ENCODE assay signal across 1 cellular context in the genomic region with DNA sequence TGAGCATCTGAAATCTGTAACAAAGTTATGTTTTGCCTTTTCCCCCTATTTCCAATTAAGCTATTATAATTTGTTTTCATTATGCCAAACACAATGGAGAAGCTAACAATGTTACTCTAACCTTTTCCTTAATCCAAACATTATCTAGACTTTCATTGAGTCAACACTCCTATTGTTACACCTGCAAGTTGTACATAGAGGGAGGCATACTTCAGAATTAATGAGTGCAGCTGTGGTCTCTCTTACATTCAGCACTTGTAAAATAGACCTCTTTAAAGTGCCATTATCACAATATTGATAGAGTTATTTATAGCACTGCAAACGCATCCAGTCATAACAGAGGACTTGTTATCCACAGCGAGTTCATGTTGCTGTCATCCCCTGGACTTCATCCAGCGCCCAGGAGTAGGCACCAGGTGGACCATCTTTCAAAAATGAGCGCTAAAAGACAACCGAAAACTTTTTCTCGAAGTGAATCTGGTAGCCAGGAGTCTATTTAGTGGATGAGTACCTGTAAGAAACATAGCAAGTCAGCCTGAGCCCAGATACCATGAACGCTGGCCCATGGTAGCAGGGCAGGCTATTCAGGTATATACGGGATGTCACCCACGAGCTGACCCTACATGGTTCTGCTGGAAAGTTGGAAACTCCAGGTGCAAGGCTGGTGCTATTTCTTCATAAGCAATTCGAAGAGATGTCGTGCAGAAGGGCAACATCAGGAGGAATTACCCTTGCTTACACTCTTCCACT.
A peak's percentile ranks its signal among the peaks of the same experiment; 100 is the strongest.
TF ChIP-seq lines count a peak whose summit lies in the region.

No MANE protein-coding gene starts in this region.

TF ChIP-seq in HEK293, 187 proteins besides CTCF, POLR2A, EP300 and RAD21 (continued from another document and continues in another):
- TF ChIP-seq, protein P1, sequence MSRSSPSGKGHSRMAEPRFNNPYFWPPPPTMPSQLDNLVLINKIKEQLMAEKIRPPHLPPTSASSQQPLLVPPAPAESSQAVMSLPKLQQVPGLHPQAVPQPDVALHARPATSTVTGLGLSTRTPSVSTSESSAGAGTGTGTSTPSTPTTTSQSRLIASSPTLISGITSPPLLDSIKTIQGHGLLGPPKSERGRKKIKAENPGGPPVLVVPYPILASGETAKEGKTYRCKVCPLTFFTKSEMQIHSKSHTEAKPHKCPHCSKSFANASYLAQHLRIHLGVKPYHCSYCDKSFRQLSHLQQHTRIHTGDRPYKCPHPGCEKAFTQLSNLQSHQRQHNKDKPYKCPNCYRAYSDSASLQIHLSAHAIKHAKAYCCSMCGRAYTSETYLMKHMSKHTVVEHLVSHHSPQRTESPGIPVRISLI (tag by site-specific recombination; IDR thresholded peaks at IDR 0.05), result no peak
- no peak for TF ChIP-seq ZNF501 (tag by site-specific recombination; IDR thresholded peaks at IDR 0.05)
- TF ChIP-seq, protein P2, sequence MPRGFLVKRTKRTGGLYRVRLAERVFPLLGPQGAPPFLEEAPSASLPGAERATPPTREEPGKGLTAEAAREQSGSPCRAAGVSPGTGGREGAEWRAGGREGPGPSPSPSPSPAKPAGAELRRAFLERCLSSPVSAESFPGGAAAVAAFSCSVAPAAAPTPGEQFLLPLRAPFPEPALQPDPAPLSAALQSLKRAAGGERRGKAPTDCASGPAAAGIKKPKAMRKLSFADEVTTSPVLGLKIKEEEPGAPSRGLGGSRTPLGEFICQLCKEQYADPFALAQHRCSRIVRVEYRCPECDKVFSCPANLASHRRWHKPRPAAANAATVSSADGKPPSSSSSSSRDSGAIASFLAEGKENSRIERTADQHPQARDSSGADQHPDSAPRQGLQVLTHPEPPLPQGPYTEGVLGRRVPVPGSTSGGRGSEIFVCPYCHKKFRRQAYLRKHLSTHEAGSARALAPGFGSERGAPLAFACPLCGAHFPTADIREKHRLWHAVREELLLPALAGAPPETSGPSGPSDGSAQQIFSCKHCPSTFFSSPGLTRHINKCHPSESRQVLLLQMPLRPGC (tag by site-specific recombination; IDR thresholded peaks at IDR 0.05), result 0 out of 2 replicates have a peak, but pooled peaks have one; percentile 27
- TF ChIP-seq ZNF112 (tag by site-specific recombination; IDR thresholded peaks at IDR 0.05), result no peak
- TF ChIP-seq ZNF146 (tag by site-specific recombination; IDR thresholded peaks at IDR 0.05), result no peak
- peak; percentile 58; the same call in 1 of the 2 replicates for TF ChIP-seq SCRT1 (tag by site-specific recombination; IDR thresholded peaks at IDR 0.05; ENCODE audit: borderline replicate concordance)
- TF ChIP-seq, protein P3, sequence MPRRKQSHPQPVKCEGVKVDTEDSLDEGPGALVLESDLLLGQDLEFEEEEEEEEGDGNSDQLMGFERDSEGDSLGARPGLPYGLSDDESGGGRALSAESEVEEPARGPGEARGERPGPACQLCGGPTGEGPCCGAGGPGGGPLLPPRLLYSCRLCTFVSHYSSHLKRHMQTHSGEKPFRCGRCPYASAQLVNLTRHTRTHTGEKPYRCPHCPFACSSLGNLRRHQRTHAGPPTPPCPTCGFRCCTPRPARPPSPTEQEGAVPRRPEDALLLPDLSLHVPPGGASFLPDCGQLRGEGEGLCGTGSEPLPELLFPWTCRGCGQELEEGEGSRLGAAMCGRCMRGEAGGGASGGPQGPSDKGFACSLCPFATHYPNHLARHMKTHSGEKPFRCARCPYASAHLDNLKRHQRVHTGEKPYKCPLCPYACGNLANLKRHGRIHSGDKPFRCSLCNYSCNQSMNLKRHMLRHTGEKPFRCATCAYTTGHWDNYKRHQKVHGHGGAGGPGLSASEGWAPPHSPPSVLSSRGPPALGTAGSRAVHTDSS (tag by site-specific recombination; IDR thresholded peaks at IDR 0.05), result no peak
- no peak for TF ChIP-seq ZBTB8A (tag by site-specific recombination; IDR thresholded peaks at IDR 0.05)
- no peak for TF ChIP-seq ZNF169 (tag by site-specific recombination; IDR thresholded peaks at IDR 0.05)
- no peak for TF ChIP-seq ZNF214 (tag by site-specific recombination; IDR thresholded peaks at IDR 0.05; ENCODE audit: borderline replicate concordance)
- no peak for TF ChIP-seq ZNF37A (tag by site-specific recombination; IDR thresholded peaks at IDR 0.05)
- no peak for TF ChIP-seq BCL11A (tag by site-specific recombination; IDR thresholded peaks at IDR 0.05; ENCODE audit: low read depth)
- no peak for TF ChIP-seq KLF1 (tag by site-specific recombination; IDR thresholded peaks at IDR 0.05)
- no peak for TF ChIP-seq ZBTB7A (tag by site-specific recombination; IDR thresholded peaks at IDR 0.05; ENCODE audit: low read depth)
- TF ChIP-seq, protein P4, sequence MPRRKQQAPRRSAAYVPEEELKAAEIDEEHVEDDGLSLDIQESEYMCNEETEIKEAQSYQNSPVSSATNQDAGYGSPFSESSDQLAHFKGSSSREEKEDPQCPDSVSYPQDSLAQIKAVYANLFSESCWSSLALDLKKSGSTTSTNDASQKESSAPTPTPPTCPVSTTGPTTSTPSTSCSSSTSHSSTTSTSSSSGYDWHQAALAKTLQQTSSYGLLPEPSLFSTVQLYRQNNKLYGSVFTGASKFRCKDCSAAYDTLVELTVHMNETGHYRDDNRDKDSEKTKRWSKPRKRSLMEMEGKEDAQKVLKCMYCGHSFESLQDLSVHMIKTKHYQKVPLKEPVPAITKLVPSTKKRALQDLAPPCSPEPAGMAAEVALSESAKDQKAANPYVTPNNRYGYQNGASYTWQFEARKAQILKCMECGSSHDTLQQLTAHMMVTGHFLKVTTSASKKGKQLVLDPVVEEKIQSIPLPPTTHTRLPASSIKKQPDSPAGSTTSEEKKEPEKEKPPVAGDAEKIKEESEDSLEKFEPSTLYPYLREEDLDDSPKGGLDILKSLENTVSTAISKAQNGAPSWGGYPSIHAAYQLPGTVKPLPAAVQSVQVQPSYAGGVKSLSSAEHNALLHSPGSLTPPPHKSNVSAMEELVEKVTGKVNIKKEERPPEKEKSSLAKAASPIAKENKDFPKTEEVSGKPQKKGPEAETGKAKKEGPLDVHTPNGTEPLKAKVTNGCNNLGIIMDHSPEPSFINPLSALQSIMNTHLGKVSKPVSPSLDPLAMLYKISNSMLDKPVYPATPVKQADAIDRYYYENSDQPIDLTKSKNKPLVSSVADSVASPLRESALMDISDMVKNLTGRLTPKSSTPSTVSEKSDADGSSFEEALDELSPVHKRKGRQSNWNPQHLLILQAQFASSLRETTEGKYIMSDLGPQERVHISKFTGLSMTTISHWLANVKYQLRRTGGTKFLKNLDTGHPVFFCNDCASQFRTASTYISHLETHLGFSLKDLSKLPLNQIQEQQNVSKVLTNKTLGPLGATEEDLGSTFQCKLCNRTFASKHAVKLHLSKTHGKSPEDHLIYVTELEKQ (tag by site-specific recombination; IDR thresholded peaks at IDR 0.05; ENCODE audit: borderline replicate concordance), result no peak
- TF ChIP-seq, protein P5, sequence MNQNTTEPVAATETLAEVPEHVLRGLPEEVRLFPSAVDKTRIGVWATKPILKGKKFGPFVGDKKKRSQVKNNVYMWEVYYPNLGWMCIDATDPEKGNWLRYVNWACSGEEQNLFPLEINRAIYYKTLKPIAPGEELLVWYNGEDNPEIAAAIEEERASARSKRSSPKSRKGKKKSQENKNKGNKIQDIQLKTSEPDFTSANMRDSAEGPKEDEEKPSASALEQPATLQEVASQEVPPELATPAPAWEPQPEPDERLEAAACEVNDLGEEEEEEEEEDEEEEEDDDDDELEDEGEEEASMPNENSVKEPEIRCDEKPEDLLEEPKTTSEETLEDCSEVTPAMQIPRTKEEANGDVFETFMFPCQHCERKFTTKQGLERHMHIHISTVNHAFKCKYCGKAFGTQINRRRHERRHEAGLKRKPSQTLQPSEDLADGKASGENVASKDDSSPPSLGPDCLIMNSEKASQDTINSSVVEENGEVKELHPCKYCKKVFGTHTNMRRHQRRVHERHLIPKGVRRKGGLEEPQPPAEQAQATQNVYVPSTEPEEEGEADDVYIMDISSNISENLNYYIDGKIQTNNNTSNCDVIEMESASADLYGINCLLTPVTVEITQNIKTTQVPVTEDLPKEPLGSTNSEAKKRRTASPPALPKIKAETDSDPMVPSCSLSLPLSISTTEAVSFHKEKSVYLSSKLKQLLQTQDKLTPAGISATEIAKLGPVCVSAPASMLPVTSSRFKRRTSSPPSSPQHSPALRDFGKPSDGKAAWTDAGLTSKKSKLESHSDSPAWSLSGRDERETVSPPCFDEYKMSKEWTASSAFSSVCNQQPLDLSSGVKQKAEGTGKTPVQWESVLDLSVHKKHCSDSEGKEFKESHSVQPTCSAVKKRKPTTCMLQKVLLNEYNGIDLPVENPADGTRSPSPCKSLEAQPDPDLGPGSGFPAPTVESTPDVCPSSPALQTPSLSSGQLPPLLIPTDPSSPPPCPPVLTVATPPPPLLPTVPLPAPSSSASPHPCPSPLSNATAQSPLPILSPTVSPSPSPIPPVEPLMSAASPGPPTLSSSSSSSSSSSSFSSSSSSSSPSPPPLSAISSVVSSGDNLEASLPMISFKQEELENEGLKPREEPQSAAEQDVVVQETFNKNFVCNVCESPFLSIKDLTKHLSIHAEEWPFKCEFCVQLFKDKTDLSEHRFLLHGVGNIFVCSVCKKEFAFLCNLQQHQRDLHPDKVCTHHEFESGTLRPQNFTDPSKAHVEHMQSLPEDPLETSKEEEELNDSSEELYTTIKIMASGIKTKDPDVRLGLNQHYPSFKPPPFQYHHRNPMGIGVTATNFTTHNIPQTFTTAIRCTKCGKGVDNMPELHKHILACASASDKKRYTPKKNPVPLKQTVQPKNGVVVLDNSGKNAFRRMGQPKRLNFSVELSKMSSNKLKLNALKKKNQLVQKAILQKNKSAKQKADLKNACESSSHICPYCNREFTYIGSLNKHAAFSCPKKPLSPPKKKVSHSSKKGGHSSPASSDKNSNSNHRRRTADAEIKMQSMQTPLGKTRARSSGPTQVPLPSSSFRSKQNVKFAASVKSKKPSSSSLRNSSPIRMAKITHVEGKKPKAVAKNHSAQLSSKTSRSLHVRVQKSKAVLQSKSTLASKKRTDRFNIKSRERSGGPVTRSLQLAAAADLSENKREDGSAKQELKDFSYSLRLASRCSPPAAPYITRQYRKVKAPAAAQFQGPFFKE (tag by site-specific recombination; IDR thresholded peaks at IDR 0.05; ENCODE audit: borderline replicate concordance), result no peak
- no peak for TF ChIP-seq ZNF19 (tag by site-specific recombination; IDR thresholded peaks at IDR 0.05; ENCODE audit: low read depth)
- TF ChIP-seq, protein P6, sequence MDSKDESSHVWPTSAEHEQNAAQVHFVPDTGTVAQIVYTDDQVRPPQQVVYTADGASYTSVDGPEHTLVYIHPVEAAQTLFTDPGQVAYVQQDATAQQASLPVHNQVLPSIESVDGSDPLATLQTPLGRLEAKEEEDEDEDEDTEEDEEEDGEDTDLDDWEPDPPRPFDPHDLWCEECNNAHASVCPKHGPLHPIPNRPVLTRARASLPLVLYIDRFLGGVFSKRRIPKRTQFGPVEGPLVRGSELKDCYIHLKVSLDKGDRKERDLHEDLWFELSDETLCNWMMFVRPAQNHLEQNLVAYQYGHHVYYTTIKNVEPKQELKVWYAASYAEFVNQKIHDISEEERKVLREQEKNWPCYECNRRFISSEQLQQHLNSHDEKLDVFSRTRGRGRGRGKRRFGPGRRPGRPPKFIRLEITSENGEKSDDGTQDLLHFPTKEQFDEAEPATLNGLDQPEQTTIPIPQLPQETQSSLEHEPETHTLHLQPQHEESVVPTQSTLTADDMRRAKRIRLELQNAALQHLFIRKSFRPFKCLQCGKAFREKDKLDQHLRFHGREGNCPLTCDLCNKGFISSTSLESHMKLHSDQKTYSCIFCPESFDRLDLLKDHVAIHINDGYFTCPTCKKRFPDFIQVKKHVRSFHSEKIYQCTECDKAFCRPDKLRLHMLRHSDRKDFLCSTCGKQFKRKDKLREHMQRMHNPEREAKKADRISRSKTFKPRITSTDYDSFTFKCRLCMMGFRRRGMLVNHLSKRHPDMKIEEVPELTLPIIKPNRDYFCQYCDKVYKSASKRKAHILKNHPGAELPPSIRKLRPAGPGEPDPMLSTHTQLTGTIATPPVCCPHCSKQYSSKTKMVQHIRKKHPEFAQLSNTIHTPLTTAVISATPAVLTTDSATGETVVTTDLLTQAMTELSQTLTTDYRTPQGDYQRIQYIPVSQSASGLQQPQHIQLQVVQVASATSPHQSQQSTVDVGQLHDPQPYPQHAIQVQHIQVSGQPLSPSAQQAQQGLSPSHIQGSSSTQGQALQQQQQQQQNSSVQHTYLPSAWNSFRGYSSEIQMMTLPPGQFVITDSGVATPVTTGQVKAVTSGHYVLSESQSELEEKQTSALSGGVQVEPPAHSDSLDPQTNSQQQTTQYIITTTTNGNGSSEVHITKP (tag by site-specific recombination; IDR thresholded peaks at IDR 0.05), result peak; percentile 92
- TF ChIP-seq, protein P7, sequence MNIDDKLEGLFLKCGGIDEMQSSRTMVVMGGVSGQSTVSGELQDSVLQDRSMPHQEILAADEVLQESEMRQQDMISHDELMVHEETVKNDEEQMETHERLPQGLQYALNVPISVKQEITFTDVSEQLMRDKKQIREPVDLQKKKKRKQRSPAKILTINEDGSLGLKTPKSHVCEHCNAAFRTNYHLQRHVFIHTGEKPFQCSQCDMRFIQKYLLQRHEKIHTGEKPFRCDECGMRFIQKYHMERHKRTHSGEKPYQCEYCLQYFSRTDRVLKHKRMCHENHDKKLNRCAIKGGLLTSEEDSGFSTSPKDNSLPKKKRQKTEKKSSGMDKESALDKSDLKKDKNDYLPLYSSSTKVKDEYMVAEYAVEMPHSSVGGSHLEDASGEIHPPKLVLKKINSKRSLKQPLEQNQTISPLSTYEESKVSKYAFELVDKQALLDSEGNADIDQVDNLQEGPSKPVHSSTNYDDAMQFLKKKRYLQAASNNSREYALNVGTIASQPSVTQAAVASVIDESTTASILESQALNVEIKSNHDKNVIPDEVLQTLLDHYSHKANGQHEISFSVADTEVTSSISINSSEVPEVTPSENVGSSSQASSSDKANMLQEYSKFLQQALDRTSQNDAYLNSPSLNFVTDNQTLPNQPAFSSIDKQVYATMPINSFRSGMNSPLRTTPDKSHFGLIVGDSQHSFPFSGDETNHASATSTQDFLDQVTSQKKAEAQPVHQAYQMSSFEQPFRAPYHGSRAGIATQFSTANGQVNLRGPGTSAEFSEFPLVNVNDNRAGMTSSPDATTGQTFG (tag by site-specific recombination; IDR thresholded peaks at IDR 0.05; ENCODE audit: borderline replicate concordance), result no peak
- no peak for TF ChIP-seq ZNF623 (tag by site-specific recombination; IDR thresholded peaks at IDR 0.05)
- peak; percentile 73; the same call in 1 of the 2 replicates for TF ChIP-seq OVOL3 (tag by site-specific recombination; IDR thresholded peaks at IDR 0.05)
- no peak for TF ChIP-seq REPIN1 (tag by site-specific recombination; IDR thresholded peaks at IDR 0.05; ENCODE audit: low read depth)
- TF ChIP-seq HOXC10 (CRISPR knock-in tag; IDR thresholded peaks at IDR 0.05), result no peak
- no peak for TF ChIP-seq GLI4 (tag by site-specific recombination; IDR thresholded peaks at IDR 0.05)
- TF ChIP-seq SALL2 (tag by site-specific recombination; IDR thresholded peaks at IDR 0.05; ENCODE audit: borderline replicate concordance), result no peak
- TF ChIP-seq ZNF335 (tag by site-specific recombination; conservative IDR thresholded peaks at IDR 0.05), result no peak
- no peak for TF ChIP-seq ZNF266 (tag by site-specific recombination; IDR thresholded peaks at IDR 0.05; ENCODE audit: low read depth)
- TF ChIP-seq GLIS1 (tag by site-specific recombination; IDR thresholded peaks at IDR 0.05), result peak; percentile 91
- TF ChIP-seq WT1 (tag by site-specific recombination; IDR thresholded peaks at IDR 0.05), result peak; percentile 87
